In genomic region chr14:21087294-21088091, GRCh38 we compare ENCODE assay signal across 9 cellular contexts. TPM values are rescaled to one million over a fixed set of nuclear protein-coding genes. Genes with fewer than 3 reads are reported as not detected.
A peak's percentile ranks its signal among the peaks of the same experiment; 100 is the strongest.
DNase-seq lines count a peak whose midpoint lies in the region; ATAC-seq and TF ChIP-seq lines count a peak whose summit lies in the region.
"Had no signal": no experiment of that assay in that cellular context is flagged by ENCODE, and none has a peak within 500 bp of the region (broad histone marks: within the 10 kb centered on the region; RNA-seq: fewer than 3 reads in every experiment).

No MANE protein-coding gene starts in this region.

- peak overlapping the region; percentile 39 to 88 (median 73); a peak in 21 of 22 replicates for H3K4me2 ChIP-seq in BLaER1 treated with 17β-estradiol and CSF1 and Interleukin-3, amounts not matched to agents 10 nM and 100 nM

- ATAC-seq in GM19463 (IDR thresholded peaks at IDR 0.05; ENCODE audit: unreplicated experiment) (peak; percentile 54), GM18873 (IDR thresholded peaks at IDR 0.05; ENCODE audit: low FRiP score, unreplicated experiment) (no peak), HG03135 (IDR thresholded peaks at IDR 0.05; ENCODE audit: unreplicated experiment) (no peak)
- ATAC-seq in naive thymus-derived CD4-positive, alpha-beta T cell, result peak; percentile 89

- intact Hi-C loops in naive thymus-derived CD4-positive, alpha-beta T cell (cut with micrococcal nuclease), result loop anchor here (1.0 to 10.0 kb wide), 7 partner anchors 16 to 1497 kb away; partner anchors contain the start of genes APEX1 (in 1 of the 2), DAD1 (in 1 of the 2), NDRG2 (in 1 of the 2) and RNASE4 (in 1 of the 2)

- H3K9me3 ChIP-seq in BLaER1 treated with 17β-estradiol and CSF1 and Interleukin-3, amounts not matched to agents 10 nM and 100 nM (replicated peaks in 1 of 11), result no peaks in the 10 kb centered on the region
- no peaks in the 10 kb centered on the region for H3K9me3 ChIP-seq in naive thymus-derived CD4-positive, alpha-beta T cell (ENCODE audit: control insufficient read depth in 2 of 3, low read length in 3 of 3)

- H3K36me3 Mint-ChIP-seq in activated CD4-positive, alpha-beta T cell treated with anti-CD3 and anti-CD28 coated beads, Interleukin-2, amount 10 ng/mL, durations not matched to agents 7 days and 5 days (ENCODE audit: low read depth), result no peaks in the 10 kb centered on the region
- peaks cover 0 to 1% (median 0%) of the 10 kb centered on the region in 5 donors for H3K36me3 Mint-ChIP-seq in naive thymus-derived CD4-positive, alpha-beta T cell

- H3K36me3 ChIP-seq in BLaER1 treated with 17β-estradiol and CSF1 and Interleukin-3, amounts not matched to agents 10 nM and 100 nM, result peaks cover 31 to 92% (median 74%) of the 10 kb centered on the region in 11 experiments
- H3K36me3 ChIP-seq in naive thymus-derived CD4-positive, alpha-beta T cell (ENCODE audit: control insufficient read depth in 2 of 3, insufficient read depth in 3 of 3, low read length in 3 of 3), result no peaks in the 10 kb centered on the region

- CTCF ChIA-PET in activated CD4-positive, alpha-beta T cell treated with anti-CD3 and anti-CD28 coated beads, Interleukin-2, amount 10 ng/mL, durations not matched to agents 7 days and 5 days (lab: Charles Lee), result interaction anchor here (0.6 to 5.5 kb wide), 8 partner anchors 8 to 454 kb away, joined by 3 to 52 read pairs (median 3); partner anchors contain the start of gene TMEM253
- CTCF ChIA-PET in naive thymus-derived CD4-positive, alpha-beta T cell (lab: Charles Lee), result interaction anchor here (0.6 to 11.3 kb wide), 4 partner anchors 16 to 746 kb away, joined by 3 to 132 read pairs (median 20); no protein-coding TSS in a partner anchor

- peaks cover 0 to 63% (median 18%) of the 10 kb centered on the region in 11 experiments; a peak in 13 of 22 replicates for H4K20me1 ChIP-seq in BLaER1 treated with 17β-estradiol and CSF1 and Interleukin-3, amounts not matched to agents 10 nM and 100 nM

- peak overlapping the region; percentile 57 for H3K27ac Mint-ChIP-seq in activated CD4-positive, alpha-beta T cell treated with anti-CD3 and anti-CD28 coated beads, Interleukin-2, amount 10 ng/mL, durations not matched to agents 7 days and 5 days
- peak overlapping the region; percentile 86 to 99 (median 93) for H3K27ac Mint-ChIP-seq in naive thymus-derived CD4-positive, alpha-beta T cell

- no peak overlapping the region; a peak in 2 of 20 replicates for H3K4me3 ChIP-seq in BLaER1 treated with 17β-estradiol and CSF1 and Interleukin-3, amounts not matched to agents 10 nM and 100 nM
- no peak overlapping the region for H3K4me3 ChIP-seq in epithelial cell of esophagus (ENCODE audit: low read length)
- no peak overlapping the region for H3K4me3 ChIP-seq in naive thymus-derived CD4-positive, alpha-beta T cell (ENCODE audit: low read length)

- H3K27me3 Mint-ChIP-seq in activated CD4-positive, alpha-beta T cell treated with anti-CD3 and anti-CD28 coated beads, Interleukin-2, amount 10 ng/mL, durations not matched to agents 7 days and 5 days, result no peaks in the 10 kb centered on the region
- no peaks in the 10 kb centered on the region for H3K27me3 Mint-ChIP-seq in naive thymus-derived CD4-positive, alpha-beta T cell

- peaks cover 23% of the 10 kb centered on the region for H3K4me1 Mint-ChIP-seq in activated CD4-positive, alpha-beta T cell treated with anti-CD3 and anti-CD28 coated beads, Interleukin-2, amount 10 ng/mL, durations not matched to agents 7 days and 5 days
- peaks cover 17 to 34% (median 29%) of the 10 kb centered on the region in 7 donors for H3K4me1 Mint-ChIP-seq in naive thymus-derived CD4-positive, alpha-beta T cell

- no peaks in the 10 kb centered on the region for H3K9me3 Mint-ChIP-seq in activated CD4-positive, alpha-beta T cell treated with anti-CD3 and anti-CD28 coated beads, Interleukin-2, amount 10 ng/mL, durations not matched to agents 7 days and 5 days
- H3K9me3 Mint-ChIP-seq in naive thymus-derived CD4-positive, alpha-beta T cell, result peaks cover 0 to 5% (median 0%) of the 10 kb centered on the region in 11 donors

- DNase-seq in NCI-H1417 treated with DMSO at 0.1 percent for 48 hours (lab: John Stamatoyannopoulos, UW) (peak; percentile 74), epithelial cell of esophagus (ENCODE audit: low read depth) (peak; percentile 78)
- peak; percentile 87 for DNase-seq in activated CD4-positive, alpha-beta T cell treated with anti-CD3 and anti-CD28 coated beads, Interleukin-2, amount 10 ng/mL, durations not matched to agents 7 days and 5 days
- DNase-seq in naive thymus-derived CD4-positive, alpha-beta T cell, result peak in 8 of 9 donors; percentile 36 to 98 (median 94)

- no peak for TF ChIP-seq CTCF in epithelial cell of esophagus (IDR thresholded peaks at IDR 0.05; ENCODE audit: insufficient read depth, low read depth, low read length, missing control alignments)

- peak overlapping the region in 10 of 11 experiments; percentile 17 to 84 (median 61); a peak in 13 of 22 replicates for H3K27ac ChIP-seq in BLaER1 treated with 17β-estradiol and CSF1 and Interleukin-3, amounts not matched to agents 10 nM and 100 nM
- peak overlapping the region; percentile 80 for H3K27ac ChIP-seq in naive thymus-derived CD4-positive, alpha-beta T cell (ENCODE audit: low read depth, low read length)

- no peak overlapping the region for H3K4me3 Mint-ChIP-seq in activated CD4-positive, alpha-beta T cell treated with anti-CD3 and anti-CD28 coated beads, Interleukin-2, amount 10 ng/mL, durations not matched to agents 7 days and 5 days
- H3K4me3 Mint-ChIP-seq in naive thymus-derived CD4-positive, alpha-beta T cell, result peak overlapping the region in 8 of 10 donors; percentile 2 to 66 (median 42)

- peaks cover 20 to 78% (median 51%) of the 10 kb centered on the region in 10 experiments for H3K4me1 ChIP-seq in BLaER1 treated with 17β-estradiol and CSF1 and Interleukin-3, amounts not matched to agents 10 nM and 100 nM
- H3K4me1 ChIP-seq in naive thymus-derived CD4-positive, alpha-beta T cell (ENCODE audit: control insufficient read depth in 2 of 2, insufficient read depth in 2 of 2, low read length in 2 of 2), result peaks cover 13 to 15% of the 10 kb centered on the region in 2 donors

- POLR2A ChIA-PET in activated CD4-positive, alpha-beta T cell treated with anti-CD3 and anti-CD28 coated beads, Interleukin-2, amount 10 ng/mL, durations not matched to agents 7 days and 5 days (lab: Charles Lee), result interaction anchor here (0.6 to 0.8 kb wide), 2 partner anchors 17 to 415 kb away, joined by 3 read pairs; no protein-coding TSS in a partner anchor
- POLR2A ChIA-PET in naive thymus-derived CD4-positive, alpha-beta T cell (lab: Charles Lee), result interaction anchor here (0.6 to 3.7 kb wide), 7 partner anchors 9 to 73 kb away, joined by 3 to 22 read pairs (median 4); partner anchors contain the start of gene TMEM253

- no peaks in the 10 kb centered on the region for H3K27me3 ChIP-seq in BLaER1 treated with 17β-estradiol and CSF1 and Interleukin-3, amounts not matched to agents 10 nM and 100 nM
- no peaks in the 10 kb centered on the region for H3K27me3 ChIP-seq in naive thymus-derived CD4-positive, alpha-beta T cell (ENCODE audit: control insufficient read depth in 2 of 2, insufficient read depth in 2 of 2, low read length in 2 of 2)

- peak overlapping the region in 4 of 11 experiments; percentile 28 to 57 (median 38); a peak in 4 of 22 replicates for H3K9ac ChIP-seq in BLaER1 treated with 17β-estradiol and CSF1 and Interleukin-3, amounts not matched to agents 10 nM and 100 nM

RNA-seq across cellular contexts. Expression of gene ZNF219, which starts 11.0 kb away (rescaled TPM):
- 1 to 10 TPM; 5.0 to 6.2 TPM for total RNA-seq in activated CD4-positive, alpha-beta T cell treated with anti-CD3 and anti-CD28 coated beads, Interleukin-2, amount 10 ng/mL, durations not matched to agents 7 days and 5 days
- 10 to 100 TPM in 2 of 5 experiments, 1 to 10 TPM in 3; 5.7 to 22.1 (median 9.1) TPM for total RNA-seq in naive thymus-derived CD4-positive, alpha-beta T cell
- 1 to 10 TPM; 2.3 to 2.8 TPM for polyA plus RNA-seq in naive thymus-derived CD4-positive, alpha-beta T cell

RNA-seq across cellular contexts. Expression of gene TMEM253, which starts 13.4 kb away (rescaled TPM):
- not detected for total RNA-seq in activated CD4-positive, alpha-beta T cell treated with anti-CD3 and anti-CD28 coated beads, Interleukin-2, amount 10 ng/mL, durations not matched to agents 7 days and 5 days
- under 1 TPM in 3 of 5 experiments, not detected in 2; 0.56 to 0.73 (median 0.70) TPM for total RNA-seq in naive thymus-derived CD4-positive, alpha-beta T cell
- polyA plus RNA-seq in naive thymus-derived CD4-positive, alpha-beta T cell, result not detected

RNA-seq across cellular contexts. Expression of gene ARHGEF40, which starts 17.4 kb away (rescaled TPM):
- total RNA-seq in activated CD4-positive, alpha-beta T cell treated with anti-CD3 and anti-CD28 coated beads, Interleukin-2, amount 10 ng/mL, durations not matched to agents 7 days and 5 days, result under 1 TPM in 1 of 2 experiments, not detected in 1; 0.22 TPM
- 10 to 100 TPM in 1 of 5 experiments, 1 to 10 TPM in 1, under 1 TPM in 2, not detected in 1; 0.65 to 40.5 (median 5.4) TPM for total RNA-seq in naive thymus-derived CD4-positive, alpha-beta T cell
- polyA plus RNA-seq in naive thymus-derived CD4-positive, alpha-beta T cell, result under 1 TPM in 1 of 2 donors, not detected in 1; 0.11 TPM

RNA-seq across cellular contexts. Expression of gene RNASE8, which starts 29.9 kb away (rescaled TPM):
- total RNA-seq in activated CD4-positive, alpha-beta T cell treated with anti-CD3 and anti-CD28 coated beads, Interleukin-2, amount 10 ng/mL, durations not matched to agents 7 days and 5 days, result not detected
- total RNA-seq in naive thymus-derived CD4-positive, alpha-beta T cell, result not detected
- not detected for polyA plus RNA-seq in naive thymus-derived CD4-positive, alpha-beta T cell
- total RNA-seq: mononuclear cell had no signal

RNA-seq across cellular contexts. Expression of gene RNASE7, which starts 45.3 kb away (rescaled TPM):
- total RNA-seq in activated CD4-positive, alpha-beta T cell treated with anti-CD3 and anti-CD28 coated beads, Interleukin-2, amount 10 ng/mL, durations not matched to agents 7 days and 5 days, result not detected
- total RNA-seq in naive thymus-derived CD4-positive, alpha-beta T cell, result not detected
- not detected for polyA plus RNA-seq in naive thymus-derived CD4-positive, alpha-beta T cell
- total RNA-seq: mononuclear cell had no signal

Comparison
In these comparisons a context has a peak if more than half of its experiments do, and no peak if none do; other contexts are left out.
1. ATAC-seq: peak in GM19463 (single experiment) and naive thymus-derived CD4-positive, alpha-beta T cell (single experiment); none in GM18873 (single experiment) and HG03135 (single experiment).
2. Peak in every context shown above with its lines, with median percentiles within 50 percentile points of each other: DNase-seq.